26 cellular contexts compared by ENCODE assay signal in the genomic region with DNA sequence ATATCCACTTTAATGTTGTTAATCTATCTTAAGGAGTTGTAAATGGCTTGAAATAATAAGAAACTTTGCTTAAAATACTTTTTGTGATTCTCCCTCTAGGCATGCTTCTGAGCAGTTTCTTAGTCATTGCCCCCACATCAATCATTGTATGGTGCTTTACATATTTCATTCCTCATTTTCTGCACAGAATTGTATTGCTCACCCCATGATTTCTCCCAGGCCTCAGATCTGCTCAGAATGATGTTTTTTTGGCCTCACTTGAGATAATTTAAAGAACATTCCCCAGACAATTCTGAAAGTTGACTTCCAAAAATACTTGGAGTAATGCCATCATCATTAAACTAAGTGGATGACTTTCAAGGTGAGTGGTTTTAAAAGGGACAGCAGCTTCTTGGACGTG.
DNase-seq lines count a peak whose midpoint lies in the region; ATAC-seq, FAIRE-seq and TF ChIP-seq lines count a peak whose summit lies in the region.
"Had no signal": no experiment of that assay in that cellular context is flagged by ENCODE, and none has a peak within 500 bp of the region (broad histone marks: within the 10 kb centered on the region; RNA-seq: fewer than 3 reads in every experiment).

No MANE protein-coding gene starts in this region.

- TF ChIP-seq RAD21 in IMR-90 (IDR thresholded peaks at IDR 0.05; ENCODE audit: low read length) = no peak

- no peaks in the 10 kb centered on the region for H3F3A ChIP-seq in GM23248 (ENCODE audit: insufficient read depth)

- no CpG with 5 or more reads among the region's 1 CpG for WGBS in IMR-90 (ENCODE audit: extremely low coverage in 2 of 2, insufficient read length in 1 of 2), 2 experiments
- 74 to 83% methylated on average over 1 of the region's 1 CpG for WGBS in GM23248 (ENCODE audit: low coverage in 1 of 2, low lambda C conversion rate in 2 of 2, missing lambda C conversion rate in 2 of 2), 2 experiments

- H2BK5ac ChIP-seq in IMR-90 (ENCODE audit: low read depth, low read length, poor library complexity, severe bottlenecking) = no peak overlapping the region

- TF ChIP-seq CTCF in IMR-90 (conservative IDR thresholded peaks at IDR 0.05; ENCODE audit: low read depth, low read length) (no peak), astrocyte (IDR thresholded peaks at IDR 0.05; ENCODE audit: insufficient read depth, low read depth, low read length) (no peak), foreskin keratinocyte (conservative IDR thresholded peaks at IDR 0.05) (no peak)

- H3K9me3 Mint-ChIP-seq in astrocyte (ENCODE audit: unreplicated experiment) = peaks cover 2% of the 10 kb centered on the region
- H3K9me3 Mint-ChIP-seq in effector memory CD8-positive, alpha-beta T cell = no peaks in the 10 kb centered on the region
- H3K9me3 Mint-ChIP-seq: activated T-cell treated with anti-CD3 and anti-CD28 coated beads, Interleukin-2, amount 50 U/mL, for 4 hours; dendritic cell treated with granulocyte-macrophage colony-stimulating factor and Interleukin-4, amounts not matched to agents 40 ng/mL and 50 ng/mL, for 4 days; HFFc6; stimulated activated memory B cell treated with anti-CD40 and anti-IgM and Interleukin-4, amounts not matched to agents 10 μg/mL and 1 μg/mL and 100 μg/mL, for 72 hours had no signal

- H3K9me3 ChIP-seq in IMR-90 (ENCODE audit: control insufficient read depth, insufficient read depth, low read length) (no peaks in the 10 kb centered on the region), astrocyte (ENCODE audit: insufficient read depth, low read depth, low read length) (no peaks in the 10 kb centered on the region), GM23248 (ENCODE audit: low read depth) (no peaks in the 10 kb centered on the region)
- H3K9me3 ChIP-seq: heart right ventricle, SK-N-SH, spleen, vagina had no signal

- H3K4me1 Mint-ChIP-seq in astrocyte (ENCODE audit: low read depth, unreplicated experiment) = peaks cover 7% of the 10 kb centered on the region
- no peaks in the 10 kb centered on the region for H3K4me1 Mint-ChIP-seq in effector memory CD8-positive, alpha-beta T cell (ENCODE audit: low read depth in 2 of 2)
- H3K4me1 Mint-ChIP-seq: naive B cell; stimulated activated memory B cell treated with anti-CD40 and anti-IgM and Interleukin-4, amounts not matched to agents 10 μg/mL and 1 μg/mL and 100 μg/mL, for 72 hours had no signal

- dilution Hi-C loops in IMR-90 (cut with HindIII; ENCODE audit: low sequenced_read_pairs, unreplicated experiment) = no loop called here

- no peak overlapping the region for H3K14ac ChIP-seq in IMR-90 (replicated peaks; ENCODE audit: low read depth, low read length)

- no peak for TF ChIP-seq POLR2A in IMR-90 (IDR thresholded peaks at IDR 0.05; ENCODE audit: low read depth, low read length)

- no peaks in the 10 kb centered on the region for H3K79me1 ChIP-seq in IMR-90 (ENCODE audit: low read depth in 1 of 2, low read length in 2 of 2)

- H3K27me3 ChIP-seq in IMR-90 (ENCODE audit: control insufficient read depth, insufficient read depth, low read length) (no peaks in the 10 kb centered on the region), astrocyte (ENCODE audit: insufficient read depth, low read length) (no peaks in the 10 kb centered on the region), foreskin keratinocyte (no peaks in the 10 kb centered on the region), GM23248 (replicated peaks; ENCODE audit: insufficient read depth) (no peaks in the 10 kb centered on the region), H7 (ENCODE audit: control insufficient read depth, insufficient read depth, low read length) (no peaks in the 10 kb centered on the region)
- H3K27me3 ChIP-seq: heart right ventricle, spleen, vagina had no signal

- H3K36me3 ChIP-seq in IMR-90 (ENCODE audit: control insufficient read depth, insufficient read depth, low read length) (no peaks in the 10 kb centered on the region), astrocyte (ENCODE audit: insufficient read depth, low read length) (no peaks in the 10 kb centered on the region), GM23248 (ENCODE audit: low read depth) (no peaks in the 10 kb centered on the region), H7 (replicated peaks; ENCODE audit: control insufficient read depth, insufficient read depth, low read length) (no peaks in the 10 kb centered on the region)
- H3K36me3 ChIP-seq: heart right ventricle, spleen, vagina had no signal

- no peak overlapping the region for H2BK15ac ChIP-seq in IMR-90 (ENCODE audit: low read depth, low read length)

- H3K27ac ChIP-seq in IMR-90 (ENCODE audit: insufficient read depth, low read length) = no peak overlapping the region
- no peak overlapping the region for H3K27ac ChIP-seq in astrocyte (ENCODE audit: low read depth, low read length)
- no peak overlapping the region for H3K27ac ChIP-seq in foreskin keratinocyte
- H3K27ac ChIP-seq in GM23248 = no peak overlapping the region
- H3K27ac ChIP-seq: heart right ventricle, spleen, vagina had no signal

- ATAC-seq in IMR-90 (ENCODE audit: low read depth) (no peak), foreskin keratinocyte (peak; percentile 95), HG03439 (IDR thresholded peaks at IDR 0.05; ENCODE audit: unreplicated experiment) (no peak)
- ATAC-seq in effector memory CD8-positive, alpha-beta T cell (replicated peaks) = no peak
- ATAC-seq: activated T-cell treated with anti-CD3 and anti-CD28 coated beads, Interleukin-2, amount 50 U/mL, for 4 hours; heart right ventricle; stimulated activated memory B cell treated with anti-CD40 and anti-IgM and Interleukin-4, amounts not matched to agents 10 μg/mL and 1 μg/mL and 100 μg/mL, for 72 hours had no signal

- no peaks in the 10 kb centered on the region for H3K36me3 Mint-ChIP-seq in astrocyte (ENCODE audit: low read depth, unreplicated experiment)
- no peaks in the 10 kb centered on the region for H3K36me3 Mint-ChIP-seq in effector memory CD8-positive, alpha-beta T cell (ENCODE audit: insufficient read depth)
- H3K36me3 Mint-ChIP-seq: naive B cell; stimulated activated memory B cell treated with anti-CD40 and anti-IgM and Interleukin-4, amounts not matched to agents 10 μg/mL and 1 μg/mL and 100 μg/mL, for 72 hours had no signal

- BruUV-seq in IMR-90 (replicated peaks; lab: Mats Ljungman, UMichigan) = no TSS peak

- H3K79me2 ChIP-seq in astrocyte (ENCODE audit: insufficient read depth, low read length) (no peaks in the 10 kb centered on the region), GM23248 (ENCODE audit: insufficient read depth) (no peaks in the 10 kb centered on the region)

- CTCF ChIA-PET in IMR-90 (lab: Yijun Ruan, JAX) = interaction anchor here (0.6 kb wide), 1 partner anchor 401 kb away, joined by 7 read pairs; no protein-coding TSS in a partner anchor

- H3K56ac ChIP-seq in IMR-90 (ENCODE audit: extremely low read depth, insufficient read depth, low read length) = no peak overlapping the region

- no peak overlapping the region for H4K91ac ChIP-seq in IMR-90 (ENCODE audit: insufficient read depth, low read depth, low read length)

- no peak overlapping the region for H3K18ac ChIP-seq in IMR-90 (ENCODE audit: low read depth, low read length)

- no peak overlapping the region for H3K4me3 Mint-ChIP-seq in astrocyte (ENCODE audit: unreplicated experiment)
- H3K4me3 Mint-ChIP-seq in effector memory CD8-positive, alpha-beta T cell = no peak overlapping the region
- H3K4me3 Mint-ChIP-seq: activated T-cell treated with anti-CD3 and anti-CD28 coated beads, Interleukin-2, amount 50 U/mL, for 4 hours; dendritic cell treated with granulocyte-macrophage colony-stimulating factor and Interleukin-4, amounts not matched to agents 40 ng/mL and 50 ng/mL, for 4 days; HFFc6; naive B cell; stimulated activated memory B cell treated with anti-CD40 and anti-IgM and Interleukin-4, amounts not matched to agents 10 μg/mL and 1 μg/mL and 100 μg/mL, for 72 hours had no signal

- no peak overlapping the region for H3K4ac ChIP-seq in IMR-90 (ENCODE audit: low read depth, low read length)

- in situ Hi-C loops in IMR-90 (cut with MboI; ENCODE audit: low sequenced_read_pairs) = no loop called here
- in situ Hi-C loops in GM23248 (cut with MboI) = no loop called here

- no peak overlapping the region for H2AFZ ChIP-seq in IMR-90 (replicated peaks; ENCODE audit: low read length, poor library complexity)
- no peak overlapping the region for H2AFZ ChIP-seq in astrocyte (ENCODE audit: low read depth, low read length)
- H2AFZ ChIP-seq in GM23248 = no peak overlapping the region

- H3K9ac ChIP-seq in IMR-90 (ENCODE audit: low read depth, low read length) (no peak overlapping the region), astrocyte (ENCODE audit: low read length) (no peak overlapping the region), GM23248 (no peak overlapping the region)
- H3K9ac ChIP-seq: SK-N-SH had no signal

- no peak overlapping the region for H2BK120ac ChIP-seq in IMR-90 (ENCODE audit: low read depth, low read length)

- H3K27me3 Mint-ChIP-seq in astrocyte (ENCODE audit: low read depth, unreplicated experiment) = no peaks in the 10 kb centered on the region
- peaks cover 8 to 20% of the 10 kb centered on the region in 2 donors for H3K27me3 Mint-ChIP-seq in effector memory CD8-positive, alpha-beta T cell
- H3K27me3 Mint-ChIP-seq: dendritic cell treated with granulocyte-macrophage colony-stimulating factor and Interleukin-4, amounts not matched to agents 40 ng/mL and 50 ng/mL, for 4 days had no signal

- H3K9me1 ChIP-seq in IMR-90 (ENCODE audit: insufficient read depth, low read length) = no peaks in the 10 kb centered on the region

- intact Hi-C loops in IMR-90 (cut with micrococcal nuclease) = no loop called here

- no peak overlapping the region for H2AK9ac ChIP-seq in IMR-90 (replicated peaks; ENCODE audit: low read depth, low read length, poor library complexity)

- H3K23ac ChIP-seq in IMR-90 (ENCODE audit: low read depth, low read length) = no peak overlapping the region

- POLR2A ChIA-PET in IMR-90 (lab: Charles Lee; ENCODE audit: unreplicated experiment) = no interaction called here

- no peak overlapping the region for H4K8ac ChIP-seq in IMR-90 (ENCODE audit: low read depth in 2 of 2, low read length in 2 of 2)

- no peak overlapping the region for H3K4me2 ChIP-seq in IMR-90 (ENCODE audit: low read depth, low read length)
- H3K4me2 ChIP-seq in astrocyte (ENCODE audit: low read length) = no peak overlapping the region
- no peak overlapping the region for H3K4me2 ChIP-seq in GM23248 (ENCODE audit: unreplicated experiment)
- H3K4me2 ChIP-seq: SK-N-SH had no signal

- no peak overlapping the region for H3K27ac Mint-ChIP-seq in astrocyte (ENCODE audit: unreplicated experiment)
- H3K27ac Mint-ChIP-seq in effector memory CD8-positive, alpha-beta T cell = no peak overlapping the region
- H3K27ac Mint-ChIP-seq: dendritic cell treated with granulocyte-macrophage colony-stimulating factor and Interleukin-4, amounts not matched to agents 40 ng/mL and 50 ng/mL, for 4 days; HFFc6; naive B cell; stimulated activated memory B cell treated with anti-CD40 and anti-IgM and Interleukin-4, amounts not matched to agents 10 μg/mL and 1 μg/mL and 100 μg/mL, for 72 hours had no signal

- H2BK20ac ChIP-seq in IMR-90 (ENCODE audit: low read depth, low read length) = no peak overlapping the region

- no peaks in the 10 kb centered on the region for H3K4me1 ChIP-seq in IMR-90 (ENCODE audit: control insufficient read depth, insufficient read depth, low read length)
- H3K4me1 ChIP-seq in astrocyte (ENCODE audit: insufficient read depth, low read length) = peaks cover 4% of the 10 kb centered on the region
- H3K4me1 ChIP-seq in foreskin keratinocyte = no peaks in the 10 kb centered on the region
- no peaks in the 10 kb centered on the region for H3K4me1 ChIP-seq in GM23248 (ENCODE audit: insufficient read depth)
- H3K4me1 ChIP-seq: spleen, vagina had no signal

- H3K9me2 ChIP-seq in GM23248 (ENCODE audit: insufficient read depth) = no peaks in the 10 kb centered on the region
- H3K9me2 ChIP-seq: SK-N-SH had no signal

- DNase-seq in AG08396 (ENCODE audit: low spot score) = peak; percentile 18
- DNase-seq in IMR-90 = peak; percentile 55
- peak; percentile 81 for DNase-seq in astrocyte (ENCODE audit: low read depth)
- peak in 1 of 2 donors; percentile 66 for DNase-seq in foreskin keratinocyte
- DNase-seq in GM23248 = no peak
- no peak for DNase-seq in H7
- DNase-seq in effector memory CD8-positive, alpha-beta T cell = no peak
- DNase-seq: activated CD4-positive, alpha-beta T cell treated with anti-CD3 and anti-CD28 coated beads for 48 hours; activated T-cell treated with anti-CD3 and anti-CD28 coated beads, Interleukin-2, amount 50 U/mL, for 4 hours; amygdala; heart right ventricle; HFFc6; mesenchymal stem cell; naive B cell; NCI-H1436; NCI-H510A; occipital lobe; SK-N-SH; spleen; stimulated activated CD4-positive, alpha-beta T cell treated with anti-CD3 and anti-CD28 coated beads, Interleukin-2, amount 100 ng/mL, for 48 hours; T-helper 2 cell had no signal

- no peak for FAIRE-seq in astrocyte (lab: Jason Lieb, UNC)
- FAIRE-seq: RCC 7860 had no signal

- H4K20me1 ChIP-seq in IMR-90 (ENCODE audit: insufficient read depth, low read length) (no peaks in the 10 kb centered on the region), astrocyte (ENCODE audit: insufficient read depth, low read length) (no peaks in the 10 kb centered on the region), GM23248 (ENCODE audit: insufficient read depth) (no peaks in the 10 kb centered on the region)

- H3K4me3 ChIP-seq in IMR-90 (ENCODE audit: insufficient read depth, low read depth, low read length) (no peak overlapping the region), astrocyte (ENCODE audit: insufficient read depth, low read depth, low read length) (no peak overlapping the region), GM23248 (no peak overlapping the region), H7 (ENCODE audit: insufficient read depth, low read depth, low read length) (no peak overlapping the region)
- H3K4me3 ChIP-seq: heart right ventricle, spleen, vagina had no signal

- H4K5ac ChIP-seq in IMR-90 (ENCODE audit: low read depth, low read length) = no peak overlapping the region

- H2AK5ac ChIP-seq in IMR-90 (ENCODE audit: low read depth, low read length) = no peak overlapping the region

Comparison
In these comparisons a context has a peak if more than half of its experiments do, and no peak if none do; other contexts are left out.
1. DNase-seq: peak in AG08396 (single experiment), IMR-90 (single experiment) and astrocyte (single experiment); none in GM23248 (single experiment), H7 (single experiment) and effector memory CD8-positive, alpha-beta T cell (0 of 3).